ENCODE assay signal across 1 cellular context in the genomic region with DNA sequence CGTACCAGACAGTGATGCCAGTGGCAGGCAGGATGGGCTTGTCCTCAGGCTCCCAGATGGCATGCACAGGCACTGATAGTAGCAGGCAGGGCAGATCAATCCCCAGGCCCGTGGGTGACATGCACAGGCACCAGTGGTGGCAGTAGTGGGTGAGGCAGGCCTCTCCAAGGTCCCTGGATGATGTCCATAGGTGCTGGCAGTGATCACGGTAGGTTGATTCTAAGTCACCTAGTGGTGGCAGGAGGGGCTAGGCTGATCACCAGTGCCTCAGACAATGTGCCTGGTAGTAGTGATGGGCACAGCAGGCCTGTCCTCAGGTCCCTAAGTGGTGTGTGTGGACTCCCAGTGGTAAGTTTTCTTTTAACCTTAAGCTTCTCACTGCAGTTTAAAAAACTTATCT.
A peak's percentile ranks its signal among the peaks of the same experiment; 100 is the strongest.
TF ChIP-seq lines count a peak whose summit lies in the region.

No MANE protein-coding gene starts in this region.

TF ChIP-seq in HepG2, 621 proteins besides CTCF, POLR2A, EP300 and RAD21:
- TF ChIP-seq, protein P1, sequence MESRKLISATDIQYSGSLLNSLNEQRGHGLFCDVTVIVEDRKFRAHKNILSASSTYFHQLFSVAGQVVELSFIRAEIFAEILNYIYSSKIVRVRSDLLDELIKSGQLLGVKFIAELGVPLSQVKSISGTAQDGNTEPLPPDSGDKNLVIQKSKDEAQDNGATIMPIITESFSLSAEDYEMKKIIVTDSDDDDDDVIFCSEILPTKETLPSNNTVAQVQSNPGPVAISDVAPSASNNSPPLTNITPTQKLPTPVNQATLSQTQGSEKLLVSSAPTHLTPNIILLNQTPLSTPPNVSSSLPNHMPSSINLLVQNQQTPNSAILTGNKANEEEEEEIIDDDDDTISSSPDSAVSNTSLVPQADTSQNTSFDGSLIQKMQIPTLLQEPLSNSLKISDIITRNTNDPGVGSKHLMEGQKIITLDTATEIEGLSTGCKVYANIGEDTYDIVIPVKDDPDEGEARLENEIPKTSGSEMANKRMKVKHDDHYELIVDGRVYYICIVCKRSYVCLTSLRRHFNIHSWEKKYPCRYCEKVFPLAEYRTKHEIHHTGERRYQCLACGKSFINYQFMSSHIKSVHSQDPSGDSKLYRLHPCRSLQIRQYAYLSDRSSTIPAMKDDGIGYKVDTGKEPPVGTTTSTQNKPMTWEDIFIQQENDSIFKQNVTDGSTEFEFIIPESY (CRISPR knock-in tag; IDR thresholded peaks at IDR 0.05), result peak; percentile 85
- TF ChIP-seq ZNF792 (CRISPR knock-in tag; IDR thresholded peaks at IDR 0.05), result no peak
- no peak for TF ChIP-seq FOXA3 (CRISPR knock-in tag; IDR thresholded peaks at IDR 0.05)
